Comparison of ENCODE assay signal across 38 cellular contexts in the genomic region with DNA sequence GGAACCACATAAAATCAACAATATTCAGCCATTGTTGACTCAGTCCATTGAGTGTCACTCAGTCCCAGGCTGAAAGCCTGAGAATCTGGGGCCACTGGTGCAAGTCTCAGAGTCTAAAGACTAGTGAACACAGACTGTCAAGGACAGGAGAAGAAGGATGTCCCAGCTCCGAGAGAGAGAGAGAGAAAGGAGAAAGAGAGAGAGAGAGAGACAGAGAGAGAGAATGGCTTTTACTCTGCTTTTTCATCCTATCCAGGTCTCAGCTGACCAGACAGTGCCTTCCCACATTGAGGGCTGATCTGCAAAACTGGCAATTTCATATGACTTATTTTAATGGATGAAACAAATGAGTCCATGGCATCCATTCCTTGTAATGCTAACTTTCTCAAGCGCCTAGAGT.
"Had no signal": no experiment of that assay in that cellular context is flagged by ENCODE, and none has a peak within 500 bp of the region (broad histone marks: within the 10 kb centered on the region; RNA-seq: fewer than 3 reads in every experiment).

No MANE protein-coding gene starts in this region.

- H3K36me3 ChIP-seq: adrenal gland, ascending aorta, brain microvascular endothelial cell, breast epithelium, cardiac muscle cell had no signal

- H3K27me3 ChIP-seq: adrenal gland, ascending aorta, body of pancreas, brain microvascular endothelial cell, breast epithelium had no signal

- DNase-seq: activated effector memory CD4-positive, alpha-beta T cell treated with anti-CD3 and anti-CD28 coated beads, Interleukin-2, amount 50 U/mL, for 16 hours; activated effector memory CD4-positive, alpha-beta T cell treated with Interleukin-2 at 50 U/mL for 16 hours; activated gamma-delta T cell; activated gamma-delta T cell treated with Interleukin-2 at 50 U/mL for 16 hours; activated naive CD4-positive, alpha-beta T cell; activated naive CD4-positive, alpha-beta T cell treated with anti-CD3 and anti-CD28 coated beads for 36 hours; activated naive CD4-positive, alpha-beta T cell treated with anti-CD3 and anti-CD28 coated beads, Interleukin-2, amount 10 ng/mL, durations not matched to agents 7 days and 5 days; activated naive CD4-positive, alpha-beta T cell treated with anti-CD3 and anti-CD28 coated beads, Interleukin-2, amount 50 U/mL, for 16 hours; activated naive CD4-positive, alpha-beta T cell treated with Interleukin-2 at 50 U/mL for 16 hours; activated naive CD8-positive, alpha-beta T cell treated with anti-CD3 and anti-CD28 coated beads for 36 hours; activated naive CD8-positive, alpha-beta T cell treated with anti-CD3 and anti-CD28 coated beads, Interleukin-2, amount 10 ng/mL, durations not matched to agents 7 days and 5 days; activated naive CD8-positive, alpha-beta T cell treated with anti-CD3 and anti-CD28 coated beads, Interleukin-2, amount 50 U/mL, for 24 hours; activated T-cell treated with anti-CD3 and anti-CD28 coated beads, Interleukin-2, amount 50 U/mL, for 1 hour; activated T-cell treated with anti-CD3 and anti-CD28 coated beads, Interleukin-2, amount 50 U/mL, for 24 hours; activated T-cell treated with anti-CD3 and anti-CD28 coated beads, Interleukin-2, amount 50 U/mL, for 4 hours; activated T-cell treated with anti-CD3 and anti-CD28 coated beads, Interleukin-2, amount 50 U/mL, for 48 hours; activated T-cell treated with anti-CD3 and anti-CD28 coated beads, Interleukin-2, amount 50 U/mL, for 72 hours; adrenal gland; amniotic stem cell; amygdala; anterior cingulate cortex; aorta; body of pancreas; brain microvascular endothelial cell; caudate nucleus; central memory CD4-positive, alpha-beta T cell; cerebellar nuclear complex had no signal

- H3K27ac Mint-ChIP-seq: activated naive CD4-positive, alpha-beta T cell treated with anti-CD3 and anti-CD28 coated beads for 36 hours; activated naive CD4-positive, alpha-beta T cell treated with anti-CD3 and anti-CD28 coated beads, Interleukin-2, amount 10 ng/mL, durations not matched to agents 7 days and 5 days; activated naive CD4-positive, alpha-beta T cell treated with anti-CD3 and anti-CD28 coated beads, Interleukin-2, amount 50 U/mL, for 24 hours; activated naive CD4-positive, alpha-beta T cell treated with anti-CD3 and anti-CD28 coated beads, Interleukin-2, amount 50 U/mL, for 72 hours; activated naive CD8-positive, alpha-beta T cell; activated naive CD8-positive, alpha-beta T cell treated with anti-CD3 and anti-CD28 coated beads for 36 hours; activated naive CD8-positive, alpha-beta T cell treated with anti-CD3 and anti-CD28 coated beads, Interleukin-2, amount 10 ng/mL, durations not matched to agents 7 days and 5 days; activated naive CD8-positive, alpha-beta T cell treated with anti-CD3 and anti-CD28 coated beads, Interleukin-2, amount 50 U/mL, for 24 hours; activated T-cell treated with anti-CD3 and anti-CD28 coated beads, Interleukin-2, amount 50 U/mL, for 24 hours; activated T-cell treated with anti-CD3 and anti-CD28 coated beads, Interleukin-2, amount 50 U/mL, for 72 hours; activated T-helper 1 cell treated with anti-CD3 and anti-CD28 coated beads, Interleukin-12 subunit alpha, Interleukin-12 subunit beta, Interleukin-2, Interleukin-4 antibody, amounts not matched to agents 30 ng/mL and 10 ng/mL and 1 ng/mL, durations not matched to agents 14 hours and 24 hours and 36 hours; activated T-helper 17 cell treated with anti-CD3 and anti-CD28 coated beads, Interleukin-2, amount 50 U/mL, for 72 hours; activated T-helper 2 cell treated with anti-CD3 and anti-CD28 coated beads, Interferon-gamma antibody, Interleukin-2, Interleukin-4, amounts not matched to agents 10 μg/mL and 5 μg/mL and 100 μg/mL, durations not matched to agents 14 hours and 24 hours and 36 hours; brain had no signal

- H3K4me1 ChIP-seq: adrenal gland, ascending aorta, body of pancreas, breast epithelium had no signal

- H3K27me3 Mint-ChIP-seq: activated naive CD4-positive, alpha-beta T cell treated with anti-CD3 and anti-CD28 coated beads, Interleukin-2, amount 10 ng/mL, durations not matched to agents 7 days and 5 days; activated naive CD8-positive, alpha-beta T cell; activated naive CD8-positive, alpha-beta T cell treated with anti-CD3 and anti-CD28 coated beads for 36 hours; activated naive CD8-positive, alpha-beta T cell treated with anti-CD3 and anti-CD28 coated beads, Interleukin-2, amount 10 ng/mL, durations not matched to agents 7 days and 5 days; activated T-cell treated with anti-CD3 and anti-CD28 coated beads, Interleukin-2, amount 50 U/mL, for 24 hours; activated T-helper 17 cell treated with anti-CD3 and anti-CD28 coated beads, Interleukin-2, amount 50 U/mL, for 72 hours had no signal

- H3K4me1 Mint-ChIP-seq: activated naive CD4-positive, alpha-beta T cell treated with anti-CD3 and anti-CD28 coated beads, Interleukin-2, amount 10 ng/mL, durations not matched to agents 7 days and 5 days; activated naive CD4-positive, alpha-beta T cell treated with anti-CD3 and anti-CD28 coated beads, Interleukin-2, amount 50 U/mL, for 24 hours; activated naive CD8-positive, alpha-beta T cell treated with anti-CD3 and anti-CD28 coated beads for 36 hours; activated naive CD8-positive, alpha-beta T cell treated with anti-CD3 and anti-CD28 coated beads, Interleukin-2, amount 10 ng/mL, durations not matched to agents 7 days and 5 days; activated naive CD8-positive, alpha-beta T cell treated with anti-CD3 and anti-CD28 coated beads, Interleukin-2, amount 50 U/mL, for 24 hours; activated T-helper 17 cell treated with anti-CD3 and anti-CD28 coated beads, Interleukin-2, amount 50 U/mL, for 72 hours; central memory CD8-positive, alpha-beta T cell had no signal

- H3K36me3 Mint-ChIP-seq: activated naive CD4-positive, alpha-beta T cell treated with anti-CD3 and anti-CD28 coated beads, Interleukin-2, amount 10 ng/mL, durations not matched to agents 7 days and 5 days; activated naive CD4-positive, alpha-beta T cell treated with anti-CD3 and anti-CD28 coated beads, Interleukin-2, amount 50 U/mL, for 24 hours; activated naive CD4-positive, alpha-beta T cell treated with anti-CD3 and anti-CD28 coated beads, Interleukin-2, amount 50 U/mL, for 72 hours; activated naive CD8-positive, alpha-beta T cell; activated naive CD8-positive, alpha-beta T cell treated with anti-CD3 and anti-CD28 coated beads for 36 hours; activated naive CD8-positive, alpha-beta T cell treated with anti-CD3 and anti-CD28 coated beads, Interleukin-2, amount 10 ng/mL, durations not matched to agents 7 days and 5 days; brain had no signal

- H3K4me3 Mint-ChIP-seq: activated naive CD4-positive, alpha-beta T cell treated with anti-CD3 and anti-CD28 coated beads for 36 hours; activated naive CD4-positive, alpha-beta T cell treated with anti-CD3 and anti-CD28 coated beads, Interleukin-2, amount 10 ng/mL, durations not matched to agents 7 days and 5 days; activated naive CD4-positive, alpha-beta T cell treated with anti-CD3 and anti-CD28 coated beads, Interleukin-2, amount 50 U/mL, for 24 hours; activated naive CD8-positive, alpha-beta T cell; activated naive CD8-positive, alpha-beta T cell treated with anti-CD3 and anti-CD28 coated beads for 36 hours; activated naive CD8-positive, alpha-beta T cell treated with anti-CD3 and anti-CD28 coated beads, Interleukin-2, amount 10 ng/mL, durations not matched to agents 7 days and 5 days; activated naive CD8-positive, alpha-beta T cell treated with anti-CD3 and anti-CD28 coated beads, Interleukin-2, amount 50 U/mL, for 24 hours; activated T-cell treated with anti-CD3 and anti-CD28 coated beads, Interleukin-2, amount 50 U/mL, for 24 hours; activated T-cell treated with anti-CD3 and anti-CD28 coated beads, Interleukin-2, amount 50 U/mL, for 4 hours; activated T-cell treated with anti-CD3 and anti-CD28 coated beads, Interleukin-2, amount 50 U/mL, for 72 hours; activated T-helper 1 cell treated with anti-CD3 and anti-CD28 coated beads, Interleukin-12 subunit alpha, Interleukin-12 subunit beta, Interleukin-2, Interleukin-4 antibody, amounts not matched to agents 30 ng/mL and 10 ng/mL and 1 ng/mL, durations not matched to agents 14 hours and 24 hours and 36 hours; activated T-helper 17 cell treated with anti-CD3 and anti-CD28 coated beads, Interleukin-2, amount 50 U/mL, for 72 hours; brain; central memory CD8-positive, alpha-beta T cell had no signal

- H3K27ac ChIP-seq: adrenal gland, ascending aorta, body of pancreas, brain microvascular endothelial cell, breast epithelium, cardiac muscle cell had no signal

- H3K4me3 ChIP-seq: adrenal gland, ascending aorta, body of pancreas, breast epithelium, cardiac muscle cell had no signal

- H3K9me3 ChIP-seq: adrenal gland, ascending aorta, body of pancreas, breast epithelium had no signal

- H3K9me3 Mint-ChIP-seq: activated naive CD4-positive, alpha-beta T cell treated with anti-CD3 and anti-CD28 coated beads for 36 hours; activated naive CD4-positive, alpha-beta T cell treated with anti-CD3 and anti-CD28 coated beads, Interleukin-2, amount 50 U/mL, for 24 hours; activated naive CD8-positive, alpha-beta T cell treated with anti-CD3 and anti-CD28 coated beads, Interleukin-2, amount 50 U/mL, for 24 hours; activated T-cell treated with anti-CD3 and anti-CD28 coated beads, Interleukin-2, amount 50 U/mL, for 4 hours; activated T-helper 1 cell treated with anti-CD3 and anti-CD28 coated beads, Interleukin-12 subunit alpha, Interleukin-12 subunit beta, Interleukin-2, Interleukin-4 antibody, amounts not matched to agents 30 ng/mL and 10 ng/mL and 1 ng/mL, durations not matched to agents 14 hours and 24 hours and 36 hours; activated T-helper 17 cell treated with anti-CD3 and anti-CD28 coated beads, Interleukin-2, amount 50 U/mL, for 72 hours; activated T-helper 2 cell treated with anti-CD3 and anti-CD28 coated beads, Interferon-gamma antibody, Interleukin-2, Interleukin-4, amounts not matched to agents 10 μg/mL and 5 μg/mL and 100 μg/mL, durations not matched to agents 14 hours and 24 hours and 36 hours; brain; central memory CD8-positive, alpha-beta T cell had no signal
